ENCODE assay signal across 1 cellular context in the genomic region with DNA sequence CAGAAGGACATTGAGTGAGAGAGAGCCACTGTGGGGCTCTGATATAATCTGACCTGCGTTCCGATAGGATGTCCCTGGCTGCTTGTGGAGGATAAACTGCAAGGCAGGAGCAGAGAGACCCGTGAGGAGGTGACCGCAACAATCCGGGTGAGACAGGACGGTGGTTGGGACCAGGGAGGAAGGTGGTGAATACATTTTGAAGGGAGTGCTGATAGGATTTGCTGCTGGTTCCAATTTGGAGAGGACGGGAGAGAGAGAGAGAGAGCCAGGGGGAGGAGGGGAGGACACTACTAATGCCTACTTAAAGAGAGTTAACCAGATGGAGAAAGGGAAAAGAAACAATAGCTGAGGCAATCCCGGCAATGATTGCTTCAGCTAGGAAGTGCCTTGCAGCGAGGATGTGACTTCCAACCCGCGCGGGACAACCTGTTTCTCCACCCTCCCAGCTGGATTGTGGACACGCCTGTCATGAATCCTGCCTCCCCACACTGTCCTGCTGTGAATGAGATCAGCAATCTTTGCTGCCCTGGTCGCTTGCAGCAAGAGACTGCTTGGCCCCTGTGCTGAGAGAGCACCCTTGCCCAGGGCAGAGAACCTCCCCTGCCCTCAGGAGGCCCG.
TF ChIP-seq lines count a peak whose summit lies in the region.

No MANE protein-coding gene starts in this region.

TF ChIP-seq in H1, 55 proteins besides CTCF, POLR2A, EP300 and RAD21:
- TF ChIP-seq KDM5A (IDR thresholded peaks at IDR 0.05; ENCODE audit: low read length) (no peak), TAF1 (IDR thresholded peaks at IDR 0.05; ENCODE audit: low read depth, low read length) (peak; percentile 58; the same call in 1 of the 2 replicates), CREB1 (IDR thresholded peaks at IDR 0.05) (no peak), SIRT6 (IDR thresholded peaks at IDR 0.05; ENCODE audit: low read length) (no peak), TAF7 (optimal IDR thresholded peaks at IDR 0.05; ENCODE audit: borderline replicate concordance, low read depth, low read length) (peak; percentile 15), POU5F1 (IDR thresholded peaks at IDR 0.05; ENCODE audit: low read depth, low read length) (no peak), CEBPB (IDR thresholded peaks at IDR 0.05; ENCODE audit: low read depth, low read length) (peak; percentile 92), BRCA1 (IDR thresholded peaks at IDR 0.05; ENCODE audit: low read depth, low read length) (no peak), SRF (IDR thresholded peaks at IDR 0.05; ENCODE audit: low read depth, low read length) (no peak), ASH2L (IDR thresholded peaks at IDR 0.05; ENCODE audit: low read length) (peak; percentile 37), RBBP5 (IDR thresholded peaks at IDR 0.05; ENCODE audit: borderline replicate concordance, low read depth, low read length) (0 out of 2 replicates have a peak, but pooled peaks have one; percentile 61), TCF12 (IDR thresholded peaks at IDR 0.05; ENCODE audit: low read depth, low read length) (0 out of 2 replicates have a peak, but pooled peaks have one; percentile 13)
